In genomic region chr19:45156231-45156630, GRCh38 we compare ENCODE assay signal across 1 cellular context.
TF ChIP-seq lines count a peak whose summit lies in the region.

No MANE protein-coding gene starts in this region.

TF ChIP-seq in HepG2, 621 proteins besides CTCF, POLR2A, EP300 and RAD21:
- TF ChIP-seq ZNF761 (CRISPR knock-in tag; conservative IDR thresholded peaks at IDR 0.05) (no peak), ZFP1 (CRISPR knock-in tag; IDR thresholded peaks at IDR 0.05) (no peak), KDM1A (CRISPR knock-in tag; IDR thresholded peaks at IDR 0.05) (no peak), ZNF225 (CRISPR knock-in tag; IDR thresholded peaks at IDR 0.05) (no peak), BORCS8-MEF2B (CRISPR knock-in tag; IDR thresholded peaks at IDR 0.05) (no peak), PRDM10 (CRISPR knock-in tag; IDR thresholded peaks at IDR 0.05; ENCODE audit: low read depth) (no peak), SMC3 (IDR thresholded peaks at IDR 0.05; ENCODE audit: low read length) (no peak), ZNF350 (CRISPR knock-in tag; IDR thresholded peaks at IDR 0.05; ENCODE audit: borderline replicate concordance, low read depth) (0 out of 2 replicates have a peak, but pooled peaks have one; percentile 24), TBX2 (CRISPR knock-in tag; IDR thresholded peaks at IDR 0.05; ENCODE audit: borderline replicate concordance) (0 out of 2 replicates have a peak, but pooled peaks have one; percentile 19), PBX2 (CRISPR knock-in tag; IDR thresholded peaks at IDR 0.05) (peak; percentile 65; the same call in 1 of the 2 replicates)
